11 cellular contexts compared by ENCODE assay signal in genomic region chr10:23442936-23443335, GRCh38. TPM values are rescaled to one million over a fixed set of nuclear protein-coding genes. Genes with fewer than 3 reads are reported as not detected.
DNase-seq lines count a peak whose midpoint lies in the region; ATAC-seq and TF ChIP-seq lines count a peak whose summit lies in the region.
"Had no signal": no experiment of that assay in that cellular context is flagged by ENCODE, and none has a peak within 500 bp of the region (broad histone marks: within the 10 kb centered on the region; RNA-seq: fewer than 3 reads in every experiment).

No MANE protein-coding gene starts in this region.

- peaks cover 12 to 32% of the 10 kb centered on the region in 2 experiments for H3K79me1 ChIP-seq in IMR-90 (ENCODE audit: low read depth in 1 of 2, low read length in 2 of 2)

- no peak overlapping the region for H2BK20ac ChIP-seq in IMR-90 (ENCODE audit: low read depth, low read length)

- H3K36me3 ChIP-seq in IMR-90 (ENCODE audit: control insufficient read depth, insufficient read depth, low read length) = no peaks in the 10 kb centered on the region; the same call in 1 of the 2 replicates

- H2BK5ac ChIP-seq in IMR-90 (ENCODE audit: low read depth, low read length, poor library complexity, severe bottlenecking) = no peak overlapping the region

- H4K91ac ChIP-seq in IMR-90 (ENCODE audit: insufficient read depth, low read depth, low read length) = no peak overlapping the region

- no peak for DNase-seq in CD4-positive, alpha-beta T cell
- DNase-seq in IMR-90 (peak; percentile 62), nephron progenitor cell (no peak)
- DNase-seq in naive thymus-derived CD8-positive, alpha-beta T cell = no peak
- DNase-seq: left colon; NCI-H1930; SHP77; stimulated activated naive CD4-positive, alpha-beta T cell treated with Interleukin-2 at 50 U/mL for 16 hours had no signal

- H3K4me3 ChIP-seq in IMR-90 (ENCODE audit: insufficient read depth, low read depth, low read length) = no peak overlapping the region

- no peak for ATAC-seq in CD4-positive, alpha-beta T cell (ENCODE audit: poor library complexity)
- ATAC-seq in IMR-90 (ENCODE audit: low read depth) (no peak), GM18511 (IDR thresholded peaks at IDR 0.05; ENCODE audit: unreplicated experiment) (no peak), HG03097 (IDR thresholded peaks at IDR 0.05; ENCODE audit: low FRiP score, unreplicated experiment) (no peak)
- no peak for ATAC-seq in naive thymus-derived CD8-positive, alpha-beta T cell
- ATAC-seq: left colon had no signal

- no peak overlapping the region for H3K4ac ChIP-seq in IMR-90 (ENCODE audit: low read depth, low read length)

- no peak for TF ChIP-seq RAD21 in IMR-90 (IDR thresholded peaks at IDR 0.05; ENCODE audit: low read length)

- H3K23ac ChIP-seq in IMR-90 (ENCODE audit: low read depth, low read length) = no peak overlapping the region

- peaks cover 56% of the 10 kb centered on the region for H3K4me1 Mint-ChIP-seq in CD4-positive, alpha-beta T cell (ENCODE audit: low read depth)
- H3K4me1 Mint-ChIP-seq in brain (peaks cover 49% of the 10 kb centered on the region), nephron progenitor cell (peaks cover 26% of the 10 kb centered on the region)
- peaks cover 23 to 66% (median 50%) of the 10 kb centered on the region in 4 donors for H3K4me1 Mint-ChIP-seq in naive thymus-derived CD8-positive, alpha-beta T cell

- no peak overlapping the region for H2AK5ac ChIP-seq in IMR-90 (ENCODE audit: low read depth, low read length)

- H3K27me3 ChIP-seq in CD4-positive, alpha-beta T cell (ENCODE audit: control insufficient read depth, insufficient read depth, low read length) = no peaks in the 10 kb centered on the region
- no peaks in the 10 kb centered on the region for H3K27me3 ChIP-seq in IMR-90 (ENCODE audit: control insufficient read depth, insufficient read depth, low read length)

- peaks cover 49% of the 10 kb centered on the region for H3K36me3 Mint-ChIP-seq in CD4-positive, alpha-beta T cell (ENCODE audit: low read depth)
- H3K36me3 Mint-ChIP-seq in brain (peaks cover 29% of the 10 kb centered on the region), nephron progenitor cell (ENCODE audit: low read depth) (no peaks in the 10 kb centered on the region)
- H3K36me3 Mint-ChIP-seq in naive thymus-derived CD8-positive, alpha-beta T cell = peaks cover 0 to 31% (median 13%) of the 10 kb centered on the region in 3 donors

- no peaks in the 10 kb centered on the region for H3K9me3 ChIP-seq in CD4-positive, alpha-beta T cell (ENCODE audit: control insufficient read depth, low read length)
- H3K9me3 ChIP-seq in IMR-90 (ENCODE audit: control insufficient read depth, insufficient read depth, low read length) = no peaks in the 10 kb centered on the region

- peaks cover 5% of the 10 kb centered on the region for H3K9me1 ChIP-seq in IMR-90 (ENCODE audit: insufficient read depth, low read length)

- no CpG with 5 or more reads among the region's 2 CpGs for WGBS in IMR-90 (ENCODE audit: extremely low coverage in 2 of 2, insufficient read length in 1 of 2), 2 experiments

- no peak overlapping the region for H4K8ac ChIP-seq in IMR-90 (ENCODE audit: low read depth in 2 of 2, low read length in 2 of 2)

- peak overlapping the region; percentile 99 for H3K27ac Mint-ChIP-seq in CD4-positive, alpha-beta T cell
- H3K27ac Mint-ChIP-seq in brain (no peak overlapping the region), nephron progenitor cell (no peak overlapping the region)
- peak overlapping the region in 2 of 10 donors; percentile 37 to 40 for H3K27ac Mint-ChIP-seq in naive thymus-derived CD8-positive, alpha-beta T cell

- intact Hi-C loops in CD4-positive, alpha-beta T cell (cut with DNase I, micrococcal nuclease) = loop anchor here (10.0 kb wide), 3 partner anchors 108 to 1572 kb away; partner anchors contain the start of genes ENKUR (in 1 of the 2), MSRB2 (in 1 of the 2) and THNSL1 (in 1 of the 2)
- intact Hi-C loops in IMR-90 (cut with micrococcal nuclease) = no loop called here

- no peak overlapping the region for H3K14ac ChIP-seq in IMR-90 (replicated peaks; ENCODE audit: low read depth, low read length)

- H4K5ac ChIP-seq in IMR-90 (ENCODE audit: low read depth, low read length) = no peak overlapping the region

- TF ChIP-seq POLR2A in IMR-90 (IDR thresholded peaks at IDR 0.05; ENCODE audit: low read depth, low read length) = no peak

- no peak overlapping the region for H3K9ac ChIP-seq in IMR-90 (ENCODE audit: low read depth, low read length)

- no peaks in the 10 kb centered on the region for H3K9me3 Mint-ChIP-seq in CD4-positive, alpha-beta T cell
- no peaks in the 10 kb centered on the region for H3K9me3 Mint-ChIP-seq in brain
- no peaks in the 10 kb centered on the region for H3K9me3 Mint-ChIP-seq in naive thymus-derived CD8-positive, alpha-beta T cell
- H3K9me3 Mint-ChIP-seq in nephron progenitor cell = no peaks in the 10 kb centered on the region

- no peaks in the 10 kb centered on the region; the same call in 1 of the 2 replicates for H3K4me1 ChIP-seq in IMR-90 (ENCODE audit: control insufficient read depth, insufficient read depth, low read length)

- peak overlapping the region; percentile 23; the same call in 1 of the 2 replicates for H3K4me2 ChIP-seq in IMR-90 (ENCODE audit: low read depth, low read length)

- CTCF ChIA-PET in CD4-positive, alpha-beta T cell (lab: Charles Lee) = interaction anchor here (0.6 to 1.5 kb wide), 2 partner anchors 125 to 128 kb away, joined by 3 to 4 read pairs; no protein-coding TSS in a partner anchor
- CTCF ChIA-PET in IMR-90 (lab: Yijun Ruan, JAX) = interaction anchor here (1.2 kb wide), 1 partner anchor 74 kb away, joined by 5 read pairs; no protein-coding TSS in a partner anchor

- H3K4me3 Mint-ChIP-seq in CD4-positive, alpha-beta T cell = peak overlapping the region; percentile 73
- H3K4me3 Mint-ChIP-seq in brain (peak overlapping the region; percentile 93 to 96 (median 96)), nephron progenitor cell (no peak overlapping the region)
- H3K4me3 Mint-ChIP-seq in naive thymus-derived CD8-positive, alpha-beta T cell = peak overlapping the region; percentile 42 to 94 (median 88)

- in situ Hi-C loops in IMR-90 (cut with MboI; ENCODE audit: low sequenced_read_pairs) = no loop called here

- no peak for TF ChIP-seq CTCF in CD4-positive, alpha-beta T cell (IDR thresholded peaks at IDR 0.05)
- TF ChIP-seq CTCF in IMR-90 (conservative IDR thresholded peaks at IDR 0.05; ENCODE audit: low read depth, low read length) (no peak), brain (conservative IDR thresholded peaks at IDR 0.05) (no peak), nephron progenitor cell (IDR thresholded peaks at IDR 0.05) (no peak)

- no peak overlapping the region for H3K18ac ChIP-seq in IMR-90 (ENCODE audit: low read depth, low read length)

- no TSS peak for BruUV-seq in IMR-90 (replicated peaks; lab: Mats Ljungman, UMichigan)

- no peak overlapping the region for H3K27ac ChIP-seq in CD4-positive, alpha-beta T cell (ENCODE audit: low read depth, low read length)
- no peak overlapping the region for H3K27ac ChIP-seq in IMR-90 (ENCODE audit: insufficient read depth, low read length)

- H3K56ac ChIP-seq in IMR-90 (ENCODE audit: extremely low read depth, insufficient read depth, low read length) = no peak overlapping the region

- H2AFZ ChIP-seq in IMR-90 (replicated peaks; ENCODE audit: low read length, poor library complexity) = no peak overlapping the region

- H2BK120ac ChIP-seq in IMR-90 (ENCODE audit: low read depth, low read length) = no peak overlapping the region

- H4K20me1 ChIP-seq in IMR-90 (ENCODE audit: insufficient read depth, low read length) = peaks cover 23% of the 10 kb centered on the region; the same call in 1 of the 2 replicates

- no peaks in the 10 kb centered on the region for H3K27me3 Mint-ChIP-seq in CD4-positive, alpha-beta T cell
- H3K27me3 Mint-ChIP-seq in brain (peaks cover 4% of the 10 kb centered on the region), nephron progenitor cell (ENCODE audit: low read depth, poor library complexity) (peaks cover 17% of the 10 kb centered on the region)
- H3K27me3 Mint-ChIP-seq in naive thymus-derived CD8-positive, alpha-beta T cell = no peaks in the 10 kb centered on the region

- POLR2A ChIA-PET in CD4-positive, alpha-beta T cell (lab: Charles Lee) = no interaction called here
- POLR2A ChIA-PET in IMR-90 (lab: Charles Lee; ENCODE audit: unreplicated experiment) = no interaction called here
- POLR2A ChIA-PET in naive thymus-derived CD8-positive, alpha-beta T cell (lab: Charles Lee) = no interaction called here

- H2AK9ac ChIP-seq in IMR-90 (replicated peaks; ENCODE audit: low read depth, low read length, poor library complexity) = no peak overlapping the region

- H2BK15ac ChIP-seq in IMR-90 (ENCODE audit: low read depth, low read length) = no peak overlapping the region

- dilution Hi-C loops in IMR-90 (cut with HindIII; ENCODE audit: low sequenced_read_pairs, unreplicated experiment) = no loop called here

TF ChIP-seq in IMR-90, 13 proteins besides CTCF, POLR2A, EP300 and RAD21:
- TF ChIP-seq SMC3 (IDR thresholded peaks at IDR 0.05; ENCODE audit: low read depth, low read length) = no peak
- no peak for TF ChIP-seq MAZ (IDR thresholded peaks at IDR 0.05; ENCODE audit: borderline replicate concordance, low read depth, low read length)
- TF ChIP-seq CHD1 (IDR thresholded peaks at IDR 0.05; ENCODE audit: low read depth, low read length) = no peak
- TF ChIP-seq, protein P1, sequence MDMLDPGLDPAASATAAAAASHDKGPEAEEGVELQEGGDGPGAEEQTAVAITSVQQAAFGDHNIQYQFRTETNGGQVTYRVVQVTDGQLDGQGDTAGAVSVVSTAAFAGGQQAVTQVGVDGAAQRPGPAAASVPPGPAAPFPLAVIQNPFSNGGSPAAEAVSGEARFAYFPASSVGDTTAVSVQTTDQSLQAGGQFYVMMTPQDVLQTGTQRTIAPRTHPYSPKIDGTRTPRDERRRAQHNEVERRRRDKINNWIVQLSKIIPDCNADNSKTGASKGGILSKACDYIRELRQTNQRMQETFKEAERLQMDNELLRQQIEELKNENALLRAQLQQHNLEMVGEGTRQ (IDR thresholded peaks at IDR 0.05; ENCODE audit: low read depth, low read length) = no peak
- TF ChIP-seq BHLHE40 (IDR thresholded peaks at IDR 0.05; ENCODE audit: low read depth, low read length) = no peak
- no peak for TF ChIP-seq RCOR1 (IDR thresholded peaks at IDR 0.05; ENCODE audit: insufficient replicate concordance, low read length)

RNA-seq across cellular contexts. Expression of gene OTUD1, which starts 4.1 kb away (rescaled TPM):
- 10 to 100 TPM; 94.5 to 94.8 TPM for total RNA-seq in CD4-positive, alpha-beta T cell
- 1.3 and 3.3 TPM in 2 replicates for total RNA-seq in IMR-90 (2012; rRNA removed)
- polyA plus RNA-seq in IMR-90 (2012; rRNA removed) = 1.4 and 2.0 TPM in 2 replicates
- polyA plus RNA-seq in IMR-90 (2012; cell fraction: cytosol; rRNA removed) = 0.96 and 3.1 TPM in 2 replicates
- 3.0 and 5.0 TPM in 2 replicates for polyA plus RNA-seq in IMR-90 (2012; cell fraction: nucleus; rRNA removed; ENCODE audit: low replicate concordance)
- polyA plus RNA-seq in brain (ENCODE audit: insufficient read depth, low read depth, low replicate concordance) = 10.4 TPM
- 10 to 100 TPM; 35.1 to 37.7 TPM for total RNA-seq in naive thymus-derived CD8-positive, alpha-beta T cell
- polyA plus RNA-seq in naive thymus-derived CD8-positive, alpha-beta T cell = 10 to 100 TPM in 2 of 3 donors, 1 to 10 TPM in 1; 6.1 to 17.5 (median 12.3) TPM
